Comparison of ENCODE assay signal across 15 cellular contexts in the genomic region with DNA sequence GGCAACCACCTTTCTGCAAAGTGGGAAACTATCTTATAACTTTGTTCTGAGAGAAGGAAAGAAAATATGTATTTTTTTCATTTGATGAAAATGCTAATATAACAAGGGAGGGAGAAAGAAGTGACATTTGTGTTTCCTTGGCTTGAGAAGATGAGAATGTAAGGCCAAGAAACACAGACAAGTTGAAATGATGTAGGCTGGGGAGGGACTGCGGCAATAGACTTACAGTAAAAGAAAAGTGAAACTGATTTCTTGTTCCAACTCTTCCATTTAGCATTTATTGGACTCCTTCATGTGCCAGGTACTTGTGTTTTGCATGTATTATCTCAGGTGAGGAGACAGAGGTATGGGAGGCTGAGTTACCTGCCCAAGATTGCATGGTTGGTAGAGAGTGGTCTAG.
DNase-seq lines count a peak whose midpoint lies in the region; ATAC-seq and TF ChIP-seq lines count a peak whose summit lies in the region.
"Had no signal": no experiment of that assay in that cellular context is flagged by ENCODE, and none has a peak within 500 bp of the region (broad histone marks: within the 10 kb centered on the region; RNA-seq: fewer than 3 reads in every experiment).

No MANE protein-coding gene starts in this region.

- H3K4me3 ChIP-seq in CD4-positive, CD25-positive, alpha-beta regulatory T cell (ENCODE audit: low read depth, low read length), result peak overlapping the region; percentile 53
- no peak overlapping the region for H3K4me3 ChIP-seq in lower lobe of right lung
- H3K4me3 ChIP-seq: colonic mucosa, SJSA1 had no signal

- H3K27me3 ChIP-seq in CD4-positive, CD25-positive, alpha-beta regulatory T cell (ENCODE audit: control insufficient read depth, insufficient read depth, low read length), result no peaks in the 10 kb centered on the region
- no peaks in the 10 kb centered on the region for H3K27me3 ChIP-seq in lower lobe of right lung (ENCODE audit: low read depth)
- H3K27me3 ChIP-seq: BE2C, colonic mucosa, SJSA1 had no signal

- H3K9me3 ChIP-seq in CD4-positive, CD25-positive, alpha-beta regulatory T cell (ENCODE audit: control insufficient read depth in 2 of 2, low read length in 2 of 2), result no peaks in the 10 kb centered on the region
- no peaks in the 10 kb centered on the region for H3K9me3 ChIP-seq in lower lobe of right lung
- H3K9me3 ChIP-seq: BE2C, colonic mucosa, SJSA1 had no signal

- intact Hi-C loops in activated CD8-positive, alpha-beta T cell treated with anti-CD3 and anti-CD28 coated beads for 36 hours (cut with micrococcal nuclease), result no loop called here
- intact Hi-C loops in lower lobe of right lung (cut with DNase I), result no loop called here

- H3K36me3 Mint-ChIP-seq in CD4-positive, CD25-positive, alpha-beta regulatory T cell, result no peaks in the 10 kb centered on the region
- H3K36me3 Mint-ChIP-seq in activated CD8-positive, alpha-beta T cell treated with anti-CD3 and anti-CD28 coated beads for 36 hours (ENCODE audit: low read depth), result no peaks in the 10 kb centered on the region
- H3K36me3 Mint-ChIP-seq in type B pancreatic cell, result no peaks in the 10 kb centered on the region

- peaks cover 17% of the 10 kb centered on the region for H3K4me1 ChIP-seq in CD4-positive, CD25-positive, alpha-beta regulatory T cell (ENCODE audit: control insufficient read depth, insufficient read depth, low read length, poor library complexity, severe bottlenecking)
- H3K4me1 ChIP-seq in lower lobe of right lung, result peaks cover 45% of the 10 kb centered on the region
- H3K4me1 ChIP-seq: BE2C, colonic mucosa, SJSA1 had no signal

- H3K4me3 Mint-ChIP-seq in CD4-positive, CD25-positive, alpha-beta regulatory T cell, result peak overlapping the region; percentile 52 to 76 (median 66)
- H3K4me3 Mint-ChIP-seq in activated CD8-positive, alpha-beta T cell treated with anti-CD3 and anti-CD28 coated beads for 36 hours, result peak overlapping the region; percentile 58
- no peak overlapping the region for H3K4me3 Mint-ChIP-seq in type B pancreatic cell

- peak overlapping the region in 2 of 3 donors; percentile 63 to 90 for H3K27ac Mint-ChIP-seq in CD4-positive, CD25-positive, alpha-beta regulatory T cell
- peak overlapping the region; percentile 63 for H3K27ac Mint-ChIP-seq in activated CD8-positive, alpha-beta T cell treated with anti-CD3 and anti-CD28 coated beads for 36 hours
- H3K27ac Mint-ChIP-seq in type B pancreatic cell, result no peak overlapping the region

- no peaks in the 10 kb centered on the region for H3K36me3 ChIP-seq in CD4-positive, CD25-positive, alpha-beta regulatory T cell (ENCODE audit: control insufficient read depth, insufficient read depth, low read length)
- H3K36me3 ChIP-seq in lower lobe of right lung, result no peaks in the 10 kb centered on the region
- H3K36me3 ChIP-seq: BE2C, colonic mucosa, SJSA1 had no signal

- ATAC-seq in CD4-positive, CD25-positive, alpha-beta regulatory T cell (ENCODE audit: low read depth in 2 of 2), result no peak
- ATAC-seq in activated CD8-positive, alpha-beta T cell treated with anti-CD3 and anti-CD28 coated beads for 36 hours, result peak; percentile 18
- ATAC-seq in lower lobe of right lung (peak in 1 of 2 donors; percentile 31), HG03159 (IDR thresholded peaks at IDR 0.05; ENCODE audit: unreplicated experiment) (no peak)

- no peaks in the 10 kb centered on the region for H3K27me3 Mint-ChIP-seq in CD4-positive, CD25-positive, alpha-beta regulatory T cell
- no peaks in the 10 kb centered on the region for H3K27me3 Mint-ChIP-seq in activated CD8-positive, alpha-beta T cell treated with anti-CD3 and anti-CD28 coated beads for 36 hours
- H3K27me3 Mint-ChIP-seq in type B pancreatic cell, result no peaks in the 10 kb centered on the region

- no peak for TF ChIP-seq CTCF in activated CD8-positive, alpha-beta T cell treated with anti-CD3 and anti-CD28 coated beads for 36 hours (IDR thresholded peaks at IDR 0.05)
- no peak for TF ChIP-seq CTCF in lower lobe of right lung (IDR thresholded peaks at IDR 0.05)
- TF ChIP-seq CTCF in type B pancreatic cell (conservative IDR thresholded peaks at IDR 0.05), result no peak

- H3K9me3 Mint-ChIP-seq in CD4-positive, CD25-positive, alpha-beta regulatory T cell, result peaks cover 0 to 2% (median 0%) of the 10 kb centered on the region in 7 donors
- H3K9me3 Mint-ChIP-seq in activated CD8-positive, alpha-beta T cell treated with anti-CD3 and anti-CD28 coated beads for 36 hours, result no peaks in the 10 kb centered on the region
- no peaks in the 10 kb centered on the region for H3K9me3 Mint-ChIP-seq in type B pancreatic cell

- POLR2A ChIA-PET in activated CD8-positive, alpha-beta T cell treated with anti-CD3 and anti-CD28 coated beads for 36 hours (lab: Charles Lee), result no interaction called here

- H3K27ac ChIP-seq in CD4-positive, CD25-positive, alpha-beta regulatory T cell (ENCODE audit: insufficient read depth, low read length, poor library complexity, severe bottlenecking), result no peak overlapping the region
- H3K27ac ChIP-seq in lower lobe of right lung, result peak overlapping the region; percentile 36
- H3K27ac ChIP-seq: colonic mucosa, SJSA1 had no signal

- CTCF ChIA-PET in activated CD8-positive, alpha-beta T cell treated with anti-CD3 and anti-CD28 coated beads for 36 hours (lab: Charles Lee), result no interaction called here

- peaks cover 0 to 21% (median 13%) of the 10 kb centered on the region in 4 donors for H3K4me1 Mint-ChIP-seq in CD4-positive, CD25-positive, alpha-beta regulatory T cell
- peaks cover 39% of the 10 kb centered on the region for H3K4me1 Mint-ChIP-seq in activated CD8-positive, alpha-beta T cell treated with anti-CD3 and anti-CD28 coated beads for 36 hours (ENCODE audit: low read depth)
- no peaks in the 10 kb centered on the region for H3K4me1 Mint-ChIP-seq in type B pancreatic cell (ENCODE audit: unreplicated experiment)

- DNase-seq in CD4-positive, CD25-positive, alpha-beta regulatory T cell, result peak in 2 of 3 donors; percentile 26 to 51
- peak; percentile 75 for DNase-seq in DMS79 treated with DMSO at 0.1 percent for 48 hours (lab: John Stamatoyannopoulos, UW)
- no peak for DNase-seq in activated CD8-positive, alpha-beta T cell treated with anti-CD3 and anti-CD28 coated beads for 36 hours
- no peak for DNase-seq in lower lobe of right lung
- DNase-seq in LoVo (ENCODE audit: low spot score), result no peak
- DNase-seq in type B pancreatic cell (ENCODE audit: extremely low spot score, unreplicated experiment), result no peak
- DNase-seq: BE2C; colonic mucosa; IMR-90; NCI-H1048; NK-92 treated with Interleukin-12 subunit alpha and Interleukin-12 subunit beta, amount 100 ng/mL, for 24 hours; nucleus accumbens; stimulated activated CD4-positive, alpha-beta T cell treated with anti-CD3 and anti-CD28 coated beads, Interleukin-4, amount 100 ng/mL, for 4 hours had no signal

Comparison
In these comparisons a context has a peak if more than half of its experiments do, and no peak if none do; other contexts are left out.
1. DNase-seq: peak in CD4-positive, CD25-positive, alpha-beta regulatory T cell (2 of 3) and DMS79 treated with DMSO at 0.1 percent for 48 hours (single experiment); none in activated CD8-positive, alpha-beta T cell treated with anti-CD3 and anti-CD28 coated beads for 36 hours (single experiment), lower lobe of right lung (single experiment), LoVo (single experiment) and type B pancreatic cell (single experiment).